In the genomic region with DNA sequence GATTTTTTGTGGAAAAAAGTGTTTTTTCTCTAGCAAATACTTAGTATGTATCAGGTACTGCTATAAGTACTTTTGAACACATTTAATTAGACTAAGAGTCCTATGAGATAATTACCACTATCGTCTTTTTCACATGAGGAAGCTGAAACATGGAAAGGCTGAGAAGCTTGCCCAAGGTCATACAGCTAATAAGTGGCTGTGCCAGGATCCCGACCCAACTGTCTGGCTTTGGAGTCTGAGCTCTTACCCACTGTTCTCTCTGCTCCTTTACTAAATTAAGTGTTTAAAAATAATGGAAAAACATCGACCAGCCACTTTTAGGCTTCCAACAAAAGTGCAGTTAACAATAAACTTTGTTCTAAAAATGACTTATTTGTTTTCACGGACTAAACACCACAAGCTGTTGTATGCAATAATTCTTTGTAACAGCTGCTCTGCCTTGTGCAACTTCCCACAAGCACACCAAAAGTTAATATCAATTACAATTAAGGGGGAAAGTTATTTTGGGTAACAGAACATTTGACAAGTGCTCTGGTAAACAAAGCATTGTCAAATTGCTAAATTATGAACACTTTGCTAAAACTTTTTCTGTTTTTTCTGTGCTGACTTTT, we compare ENCODE assay signal across 18 cellular contexts.
"Had no signal": no experiment of that assay in that cellular context is flagged by ENCODE, and none has a peak within 500 bp of the region (broad histone marks: within the 10 kb centered on the region; RNA-seq: fewer than 3 reads in every experiment).

No MANE protein-coding gene starts in this region.

- H3K9me3 ChIP-seq: mucosa of descending colon, thoracic aorta had no signal

- H3K4me1 Mint-ChIP-seq: activated T-helper 17 cell treated with anti-CD3 and anti-CD28 coated beads, Interleukin-2, amount 50 U/mL, for 72 hours; immature natural killer cell had no signal

- H3K27me3 Mint-ChIP-seq: brain had no signal

- H3K9me3 Mint-ChIP-seq: activated T-helper 17 cell treated with anti-CD3 and anti-CD28 coated beads, Interleukin-2, amount 50 U/mL, for 72 hours; dendritic cell treated with granulocyte-macrophage colony-stimulating factor and Interleukin-4, amounts not matched to agents 40 ng/mL and 50 ng/mL, for 4 days; immature natural killer cell; natural killer cell treated with Interleukin-12 subunit alpha and Interleukin-12 subunit beta and Interleukin-15 and Interleukin-18, amount 100 ng/mL, for 72 hours; stimulated activated naive CD8-positive, alpha-beta T cell treated with anti-CD3 and anti-CD28 coated beads, Interleukin-15, amount 100 ng/mL, for 72 hours had no signal

- ATAC-seq: activated T-helper 17 cell treated with anti-CD3 and anti-CD28 coated beads, Interleukin-2, amount 50 U/mL, for 72 hours; left cardiac atrium; mucosa of descending colon; natural killer cell treated with Interleukin-12 subunit alpha and Interleukin-12 subunit beta and Interleukin-15 and Interleukin-18, amount 100 ng/mL, for 72 hours; stimulated activated naive CD8-positive, alpha-beta T cell treated with anti-CD3 and anti-CD28 coated beads, Interleukin-15, amount 100 ng/mL, for 72 hours had no signal

- H3K27ac ChIP-seq: skin epidermis, thoracic aorta had no signal

- H3K27ac Mint-ChIP-seq: activated T-helper 17 cell treated with anti-CD3 and anti-CD28 coated beads, Interleukin-2, amount 50 U/mL, for 72 hours; dendritic cell treated with granulocyte-macrophage colony-stimulating factor and Interleukin-4, amounts not matched to agents 40 ng/mL and 50 ng/mL, for 4 days; immature natural killer cell; natural killer cell treated with Interleukin-12 subunit alpha and Interleukin-12 subunit beta and Interleukin-15 and Interleukin-18, amount 100 ng/mL, for 72 hours; stimulated activated naive CD8-positive, alpha-beta T cell treated with anti-CD3 and anti-CD28 coated beads, Interleukin-15, amount 100 ng/mL, for 72 hours had no signal

- H3K36me3 Mint-ChIP-seq: brain; immature natural killer cell; natural killer cell treated with Interleukin-12 subunit alpha and Interleukin-12 subunit beta and Interleukin-15 and Interleukin-18, amount 100 ng/mL, for 72 hours had no signal

- H3K36me3 ChIP-seq: thoracic aorta had no signal

- DNase-seq: activated CD4-positive, alpha-beta T cell treated with anti-CD3 and anti-CD28 coated beads, Interleukin-2, amount 50 U/mL, for 1 hour; activated naive CD4-positive, alpha-beta T cell treated with anti-CD3 and anti-CD28 coated beads, Interleukin-2, amount 50 U/mL, for 16 hours; activated T-cell treated with anti-CD3 and anti-CD28 coated beads for 4 hours; amniotic stem cell; glutamatergic neuron; immature natural killer cell; left cardiac atrium; mammary epithelial cell; mucosa of descending colon; occipital lobe; stimulated activated CD4-positive, alpha-beta T cell treated with anti-CD3 and anti-CD28 coated beads, Interleukin-4, amount 100 ng/mL, for 4 hours; stimulated activated naive CD8-positive, alpha-beta T cell treated with anti-CD3 and anti-CD28 coated beads, Interleukin-15, amount 100 ng/mL, for 72 hours had no signal

- H3K4me3 ChIP-seq: mucosa of descending colon, skin epidermis, thoracic aorta had no signal

- H3K4me3 Mint-ChIP-seq: activated T-helper 17 cell treated with anti-CD3 and anti-CD28 coated beads, Interleukin-2, amount 50 U/mL, for 72 hours; dendritic cell treated with granulocyte-macrophage colony-stimulating factor and Interleukin-4, amounts not matched to agents 40 ng/mL and 50 ng/mL, for 4 days; immature natural killer cell; natural killer cell treated with Interleukin-12 subunit alpha and Interleukin-12 subunit beta and Interleukin-15 and Interleukin-18, amount 100 ng/mL, for 72 hours; stimulated activated naive CD8-positive, alpha-beta T cell treated with anti-CD3 and anti-CD28 coated beads, Interleukin-15, amount 100 ng/mL, for 72 hours had no signal
